Comparison of ENCODE assay signal across 1 cellular context in the genomic region with DNA sequence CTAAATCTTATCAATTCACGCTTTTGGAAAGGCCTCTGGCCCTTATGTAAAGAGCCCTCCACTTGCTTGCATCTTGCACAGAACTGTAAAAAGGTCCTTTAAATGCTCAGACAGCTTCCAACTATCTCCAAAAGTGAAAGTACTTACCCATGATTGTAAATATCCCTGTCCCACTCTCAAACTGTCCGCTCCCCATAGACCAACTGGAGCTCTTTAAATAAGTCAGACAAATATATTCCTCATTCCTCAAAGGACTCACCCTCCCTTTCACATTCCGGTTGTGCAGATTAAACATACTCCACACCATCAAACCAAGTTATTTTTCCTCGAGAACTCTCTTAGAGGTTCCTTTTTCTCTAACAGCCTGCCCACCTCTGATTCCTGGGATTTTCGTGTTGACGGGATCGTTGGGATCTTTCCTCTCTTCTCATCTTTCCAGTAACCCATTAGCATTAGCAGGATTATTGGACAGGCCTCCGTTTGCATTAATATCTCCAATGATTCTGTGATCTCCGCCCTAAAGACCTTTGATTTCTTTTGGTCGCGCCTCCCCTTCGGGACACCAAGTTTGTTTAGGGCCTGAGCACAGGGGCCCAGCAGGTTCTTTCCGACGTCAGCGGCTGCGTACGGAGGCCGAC.
TF ChIP-seq lines count a peak whose summit lies in the region.

No MANE protein-coding gene starts in this region.

TF ChIP-seq in SK-N-SH treated with all-trans-retinoic acid at 6 μM for 48 hours, 23 proteins besides CTCF, POLR2A, EP300 and RAD21 (continued from another document):
- TF ChIP-seq TSHZ2 (CRISPR knock-in tag; IDR thresholded peaks at IDR 0.05), result no peak
- TF ChIP-seq BACH2 (CRISPR knock-in tag; IDR thresholded peaks at IDR 0.05; ENCODE audit: borderline replicate concordance), result no peak
- no peak for TF ChIP-seq RARB (CRISPR knock-in tag; IDR thresholded peaks at IDR 0.05)
